ENCODE assay signal across 24 cellular contexts in the genomic region with DNA sequence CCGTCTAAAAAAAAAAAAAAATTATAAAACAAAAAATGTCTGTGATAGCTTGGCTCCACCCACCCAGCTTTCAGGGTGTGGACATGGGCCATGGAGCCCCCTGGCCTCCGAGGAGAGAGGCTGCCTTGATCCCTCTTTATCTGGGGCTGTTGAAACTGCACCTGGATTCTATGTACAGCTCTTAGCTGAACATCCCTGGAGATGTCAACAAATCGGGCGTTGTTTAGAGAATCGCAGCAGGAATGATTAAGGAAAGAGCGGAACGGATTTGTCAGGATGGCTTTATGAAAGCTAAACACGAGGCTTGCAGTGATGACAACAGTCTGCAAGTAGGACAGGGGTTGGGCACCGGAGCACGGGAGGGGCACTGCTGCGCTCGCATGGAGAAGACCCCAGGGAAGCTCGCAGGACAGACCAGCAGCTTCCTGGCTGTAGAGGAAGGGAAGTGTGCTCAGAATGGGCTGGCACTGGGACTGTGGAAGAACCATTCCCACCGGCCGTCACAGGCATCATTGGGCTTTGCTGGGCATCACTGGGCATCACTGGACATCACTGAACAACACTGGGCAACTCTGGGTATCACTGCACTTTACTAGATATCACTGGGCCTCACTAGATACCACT.
"Had no signal": no experiment of that assay in that cellular context is flagged by ENCODE, and none has a peak within 500 bp of the region (broad histone marks: within the 10 kb centered on the region; RNA-seq: fewer than 3 reads in every experiment).

No MANE protein-coding gene starts in this region.

- H3K27ac ChIP-seq: adrenal gland, RWPE1, VCaP had no signal

- DNase-seq: activated CD4-positive, alpha-beta memory T cell treated with anti-CD3 and anti-CD28 coated beads for 36 hours; activated CD4-positive, alpha-beta T cell treated with anti-CD3 and anti-CD28 coated beads, Interleukin-2, amount 10 ng/mL, durations not matched to agents 7 days and 5 days; activated CD4-positive, CD25-positive, alpha-beta regulatory T cell; activated CD8-positive, alpha-beta memory T cell treated with anti-CD3 and anti-CD28 coated beads for 24 hours; activated naive CD4-positive, alpha-beta T cell treated with anti-CD3 and anti-CD28 coated beads, Interleukin-2, amount 50 U/mL, for 16 hours; activated naive CD8-positive, alpha-beta T cell treated with anti-CD3 and anti-CD28 coated beads, Interleukin-2, amount 10 ng/mL, durations not matched to agents 7 days and 5 days; activated T-cell treated with anti-CD3 and anti-CD28 coated beads, Interleukin-2, amount 50 U/mL, for 4 hours; adrenal gland; anterior cingulate cortex; KG1; NCI-H1092; NCI-H1417; NCI-H1930; NCI-H2171; NCI-H226; NCI-H526; OCI-M1; SHP77; T-helper 17 cell; T-helper 9 cell had no signal

- H3K4me3 ChIP-seq: adrenal gland had no signal

- H3K4me1 ChIP-seq: adrenal gland had no signal

- ATAC-seq: activated T-cell treated with anti-CD3 and anti-CD28 coated beads, Interleukin-2, amount 50 U/mL, for 4 hours; activated T-helper 17 cell treated with anti-CD3 and anti-CD28 coated beads, Interleukin-2, amount 50 U/mL, for 72 hours; Panc1; T-helper 17 cell had no signal

- H3K36me3 ChIP-seq: adrenal gland had no signal

- H3K9me3 ChIP-seq: adrenal gland had no signal
